9 cellular contexts compared by ENCODE assay signal in the genomic region with DNA sequence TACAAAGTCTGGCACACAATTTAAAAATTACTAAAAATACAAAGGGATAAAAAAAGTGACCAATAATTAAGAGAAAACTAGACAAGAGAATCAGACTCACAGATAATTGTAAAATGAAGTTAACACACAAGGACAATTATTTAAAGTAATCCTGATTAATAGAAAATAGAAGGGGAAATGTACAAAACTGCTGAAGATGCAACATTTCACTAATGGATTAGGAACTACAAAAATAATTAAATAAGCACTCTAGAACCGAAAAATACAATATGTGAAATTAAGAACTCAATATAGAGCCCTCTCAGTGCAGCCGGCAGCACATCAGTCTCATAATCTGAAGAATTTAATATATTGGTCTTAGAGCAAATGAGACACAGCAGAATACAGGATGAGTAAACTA.
"Had no signal": no experiment of that assay in that cellular context is flagged by ENCODE, and none has a peak within 500 bp of the region (broad histone marks: within the 10 kb centered on the region; RNA-seq: fewer than 3 reads in every experiment).

No MANE protein-coding gene starts in this region.

- FAIRE-seq: HTR-8/SVneo had no signal

- H2AFZ ChIP-seq: GM23248 had no signal

- H3K4me3 ChIP-seq: GM23248, HAP-1 had no signal

- H3K4me2 ChIP-seq: KMS-11 had no signal

- ATAC-seq: HCT116 had no signal

- H3K9ac ChIP-seq: GM23248, KMS-11 had no signal

- DNase-seq: GM23248, GOT3, H7, HFFc6, KBM-7 had no signal

- H3K27ac ChIP-seq: GM23248, KMS-11 had no signal

- H3K9me3 ChIP-seq: HAP-1 had no signal

- H3K4me1 ChIP-seq: HAP-1 had no signal
